4 cellular contexts compared by ENCODE assay signal in genomic region chr10:59732849-59733248, GRCh38. TPM values are rescaled to one million over a fixed set of nuclear protein-coding genes. Genes with fewer than 3 reads are reported as not detected.
"Had no signal": no experiment of that assay in that cellular context is flagged by ENCODE, and none has a peak within 500 bp of the region (broad histone marks: within the 10 kb centered on the region; RNA-seq: fewer than 3 reads in every experiment).

No MANE protein-coding gene starts in this region.

RNA-seq across cellular contexts. Expression of gene MRLN, which starts 20.4 kb away (rescaled TPM):
- total RNA-seq: LHCN-M2, M059J, MCF 10A, NCI-H460 had no signal
